8 cellular contexts compared by ENCODE assay signal in the genomic region with DNA sequence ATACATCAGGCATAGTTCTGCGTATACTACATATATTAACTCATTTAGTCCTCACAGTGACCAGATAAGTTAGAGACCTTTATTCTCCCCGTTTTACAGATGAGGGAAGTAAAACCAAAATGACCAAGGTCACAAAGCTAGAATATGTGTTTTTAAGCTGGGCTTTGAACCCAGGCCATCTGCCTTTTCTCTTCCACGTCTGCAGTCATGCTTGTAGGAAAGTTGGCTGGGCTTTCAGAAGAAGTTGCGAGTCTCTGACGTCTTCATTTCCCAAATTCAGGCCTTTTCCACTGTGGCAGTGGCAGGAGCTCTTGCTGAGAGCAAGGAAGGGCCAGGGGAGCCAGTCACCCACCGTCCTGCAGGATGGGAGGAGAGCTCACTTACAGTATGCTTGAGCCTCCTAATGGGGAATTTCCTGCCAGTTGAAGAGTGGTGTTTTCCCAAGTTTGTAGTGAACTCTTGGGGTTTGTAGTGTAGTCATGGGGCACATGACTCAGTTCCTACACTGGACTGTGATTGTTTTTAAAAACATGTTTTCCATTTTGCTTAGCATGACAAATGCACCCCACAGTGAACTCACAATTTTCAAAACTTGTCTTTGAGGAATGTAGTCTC. TPM values are rescaled to one million over a fixed set of nuclear protein-coding genes. Genes with fewer than 3 reads are reported as not detected.
DNase-seq lines count a peak whose midpoint lies in the region; ATAC-seq and TF ChIP-seq lines count a peak whose summit lies in the region.

No MANE protein-coding gene starts in this region.

- ATAC-seq in HG03442 (IDR thresholded peaks at IDR 0.05; ENCODE audit: unreplicated experiment) (peak; percentile 53), thoracic aorta (ENCODE audit: insufficient number of reproducible peaks, low FRiP score, low read depth) (peak; percentile 44), GM18861 (IDR thresholded peaks at IDR 0.05; ENCODE audit: unreplicated experiment) (no peak)

- POLR2A ChIA-PET in MCF 10A (lab: Yijun Ruan, JAX): interaction anchor here (0.6 to 1.1 kb wide), 3 partner anchors 42 to 56 kb away, joined by 3 to 4 read pairs (median 3); no protein-coding TSS in a partner anchor

- H3K9me3 ChIP-seq in liver (ENCODE audit: control insufficient read depth in 4 of 4, low read length in 3 of 4) (no peaks in the 10 kb centered on the region), thoracic aorta (no peaks in the 10 kb centered on the region)

- H3K27me3 Mint-ChIP-seq in MCF 10A (ENCODE audit: insufficient read depth, unreplicated experiment): no peaks in the 10 kb centered on the region

- WGBS in liver: 68% methylated on average over 6 of the region's 6 CpGs

- H3K9me3 Mint-ChIP-seq in MCF 10A (ENCODE audit: unreplicated experiment): peaks cover 6% of the 10 kb centered on the region

- H3K36me3 Mint-ChIP-seq in MCF 10A (ENCODE audit: insufficient read depth, unreplicated experiment): peaks cover 61% of the 10 kb centered on the region

- CTCF ChIA-PET in MCF 10A (lab: Yijun Ruan, JAX): interaction anchor here (0.7 to 1.8 kb wide), 4 partner anchors 16 to 50 kb away, joined by 3 to 4 read pairs (median 4); no protein-coding TSS in a partner anchor

- DNase-seq in AG09309 (ENCODE audit: low read depth): peak; percentile 82
- DNase-seq in MCF 10A (ENCODE audit: unreplicated experiment): peak; percentile 41
- no peak for DNase-seq in thoracic aorta (ENCODE audit: low spot score)
- no peak for DNase-seq in activated gamma-delta T cell (lab: John Stamatoyannopoulos, UW)
- DNase-seq in SKM-1 treated with dmso at 0.1 percent for 144 hours (lab: John Stamatoyannopoulos, UW; ENCODE audit: unreplicated experiment): no peak

- H3K27ac Mint-ChIP-seq in MCF 10A (ENCODE audit: low read depth, unreplicated experiment): peak overlapping the region; percentile 75

- H3K4me3 Mint-ChIP-seq in MCF 10A (ENCODE audit: unreplicated experiment): no peak overlapping the region

- TF ChIP-seq RAD21 in liver (IDR thresholded peaks at IDR 0.05): peak; percentile 6 to 15

- H3K27me3 ChIP-seq in liver (ENCODE audit: control insufficient read depth in 4 of 4, insufficient read depth in 4 of 4, low read length in 3 of 4): no peaks in the 10 kb centered on the region
- no peaks in the 10 kb centered on the region for H3K27me3 ChIP-seq in thoracic aorta (replicated peaks; ENCODE audit: insufficient read depth)

- TF ChIP-seq CTCF in AG09309 (IDR thresholded peaks at IDR 0.05; ENCODE audit: control insufficient read depth, insufficient read depth, low read depth, low read length, missing control alignments): no peak
- no peak for TF ChIP-seq CTCF in MCF 10A (IDR thresholded peaks at IDR 0.05; ENCODE audit: unreplicated experiment)
- no peak for TF ChIP-seq CTCF in liver (IDR thresholded peaks at IDR 0.05; ENCODE audit: low read depth, low read length, missing input control)
- TF ChIP-seq CTCF in thoracic aorta (IDR thresholded peaks at IDR 0.05): no peak

- no TSS peak for BruUV-seq in MCF 10A (replicated peaks; lab: Mats Ljungman, UMichigan)

- peak overlapping the region in 1 of 2 donors; percentile 9 for H3K9ac ChIP-seq in liver (ENCODE audit: low read depth in 1 of 2, low read length in 2 of 2)

- H3K27ac ChIP-seq in liver (ENCODE audit: low read depth in 1 of 2, low read length in 2 of 2) (peak overlapping the region; percentile 67 to 72), thoracic aorta (peak overlapping the region; percentile 68 to 77)

- H3K4me1 ChIP-seq in liver (ENCODE audit: control insufficient read depth in 4 of 4, insufficient read depth in 4 of 4, low read length in 3 of 4) (peaks cover 16 to 39% (median 21%) of the 10 kb centered on the region in 4 donors), thoracic aorta (ENCODE audit: control insufficient read depth in 1 of 2, low read depth in 2 of 2) (peaks cover 43 to 55% of the 10 kb centered on the region in 2 donors)

- H3K36me3 ChIP-seq in liver (ENCODE audit: control insufficient read depth in 4 of 4, insufficient read depth in 3 of 4, low read depth in 1 of 4, low read length in 3 of 4) (peaks cover 3 to 14% (median 9%) of the 10 kb centered on the region in 4 donors), thoracic aorta (peaks cover 13% of the 10 kb centered on the region)

- intact Hi-C loops in MCF 10A (cut with micrococcal nuclease): no loop called here

- H3K4me3 ChIP-seq in AG09309 (ENCODE audit: control insufficient read depth, low read depth, low read length) (no peak overlapping the region), liver (ENCODE audit: low read depth in 1 of 3, low read length in 3 of 3) (no peak overlapping the region), thoracic aorta (no peak overlapping the region)

- peaks cover 13% of the 10 kb centered on the region for H3K4me1 Mint-ChIP-seq in MCF 10A (ENCODE audit: insufficient read depth, unreplicated experiment)

TF ChIP-seq in liver, 16 proteins besides CTCF, POLR2A, EP300 and RAD21:
- TF ChIP-seq RXRA (IDR thresholded peaks at IDR 0.05) (peak in 1 of 2 donors; percentile 49), SP1 (IDR thresholded peaks at IDR 0.05) (peak; percentile 24), JUND (IDR thresholded peaks at IDR 0.05) (peak in 1 of 2 donors; percentile 20), NR2F2 (IDR thresholded peaks at IDR 0.05) (peak; percentile 76)
- TF ChIP-seq, protein P1, sequence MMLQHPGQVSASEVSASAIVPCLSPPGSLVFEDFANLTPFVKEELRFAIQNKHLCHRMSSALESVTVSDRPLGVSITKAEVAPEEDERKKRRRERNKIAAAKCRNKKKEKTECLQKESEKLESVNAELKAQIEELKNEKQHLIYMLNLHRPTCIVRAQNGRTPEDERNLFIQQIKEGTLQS (IDR thresholded peaks at IDR 0.05): no peak
- TF ChIP-seq, protein P2, sequence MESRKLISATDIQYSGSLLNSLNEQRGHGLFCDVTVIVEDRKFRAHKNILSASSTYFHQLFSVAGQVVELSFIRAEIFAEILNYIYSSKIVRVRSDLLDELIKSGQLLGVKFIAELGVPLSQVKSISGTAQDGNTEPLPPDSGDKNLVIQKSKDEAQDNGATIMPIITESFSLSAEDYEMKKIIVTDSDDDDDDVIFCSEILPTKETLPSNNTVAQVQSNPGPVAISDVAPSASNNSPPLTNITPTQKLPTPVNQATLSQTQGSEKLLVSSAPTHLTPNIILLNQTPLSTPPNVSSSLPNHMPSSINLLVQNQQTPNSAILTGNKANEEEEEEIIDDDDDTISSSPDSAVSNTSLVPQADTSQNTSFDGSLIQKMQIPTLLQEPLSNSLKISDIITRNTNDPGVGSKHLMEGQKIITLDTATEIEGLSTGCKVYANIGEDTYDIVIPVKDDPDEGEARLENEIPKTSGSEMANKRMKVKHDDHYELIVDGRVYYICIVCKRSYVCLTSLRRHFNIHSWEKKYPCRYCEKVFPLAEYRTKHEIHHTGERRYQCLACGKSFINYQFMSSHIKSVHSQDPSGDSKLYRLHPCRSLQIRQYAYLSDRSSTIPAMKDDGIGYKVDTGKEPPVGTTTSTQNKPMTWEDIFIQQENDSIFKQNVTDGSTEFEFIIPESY (IDR thresholded peaks at IDR 0.05): no peak
- TF ChIP-seq, protein P3, sequence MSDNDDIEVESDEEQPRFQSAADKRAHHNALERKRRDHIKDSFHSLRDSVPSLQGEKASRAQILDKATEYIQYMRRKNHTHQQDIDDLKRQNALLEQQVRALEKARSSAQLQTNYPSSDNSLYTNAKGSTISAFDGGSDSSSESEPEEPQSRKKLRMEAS (IDR thresholded peaks at IDR 0.05): no peak

RNA-seq across cellular contexts. Expression of a gene that starts 34.2 kb away (rescaled TPM):
- total RNA-seq in MCF 10A (2022) (not detected in 2 replicates), liver (1 to 10 TPM in 1 of 2 donors, not detected in 1; 1.0 TPM), thoracic aorta (1 to 10 TPM in 1 of 2 donors, under 1 TPM in 1; 0.41 to 1.3 TPM)
- polyA plus RNA-seq in liver: 10 to 100 TPM in 1 of 2 donors, under 1 TPM in 1; 0.16 to 13.1 TPM

RNA-seq across cellular contexts. Expression of a gene that starts 51.0 kb away (rescaled TPM):
- total RNA-seq in MCF 10A (2022) (13.1 and 18.0 TPM in 2 replicates), liver (10 to 100 TPM; 30.0 to 30.6 TPM), thoracic aorta (10 to 100 TPM; 35.2 to 38.7 TPM)
- 10 to 100 TPM; 30.5 to 55.0 TPM for polyA plus RNA-seq in liver

RNA-seq across cellular contexts. Expression of a gene that starts 59.3 kb away (rescaled TPM):
- total RNA-seq in MCF 10A (2022): 19.8 and 24.8 TPM in 2 replicates
- total RNA-seq in liver: 10 to 100 TPM; 25.3 to 43.6 TPM
- 10 to 100 TPM; 12.3 to 29.9 TPM for polyA plus RNA-seq in liver
- total RNA-seq in thoracic aorta: 100 to 1,000 TPM; 123 to 268 TPM

Comparison
In these comparisons a context has a peak if more than half of its experiments do, and no peak if none do; other contexts are left out.
1. DNase-seq: peak in AG09309 (single experiment) and MCF 10A (single experiment); none in thoracic aorta (single experiment), activated gamma-delta T cell (single experiment) and SKM-1 treated with dmso at 0.1 percent for 144 hours (single experiment).